Comparison of ENCODE assay signal across 24 cellular contexts in the genomic region with DNA sequence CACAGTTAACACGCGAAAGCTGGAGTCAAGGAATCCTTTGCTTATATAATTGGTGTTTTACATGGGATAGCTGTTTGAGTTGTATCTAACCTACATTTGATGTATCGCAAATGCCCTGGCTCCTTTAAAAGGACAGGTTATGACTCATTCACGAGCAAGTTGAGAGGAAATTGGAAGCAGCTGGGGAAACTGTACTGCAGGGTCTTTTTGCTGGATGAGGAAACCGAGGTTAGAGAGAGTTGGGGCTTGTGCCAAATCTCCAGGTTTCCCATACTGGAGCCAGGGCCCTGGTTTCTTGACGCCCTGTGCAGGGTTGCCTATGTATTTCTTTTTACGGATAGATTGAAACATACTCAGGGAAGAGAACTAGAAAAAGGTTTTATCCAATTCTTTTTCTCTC.
DNase-seq lines count a peak whose midpoint lies in the region; TF ChIP-seq lines count a peak whose summit lies in the region.
"Had no signal": no experiment of that assay in that cellular context is flagged by ENCODE, and none has a peak within 500 bp of the region (broad histone marks: within the 10 kb centered on the region; RNA-seq: fewer than 3 reads in every experiment).

No MANE protein-coding gene starts in this region.

- TF ChIP-seq CTCF in cardiac fibroblast (IDR thresholded peaks at IDR 0.05; ENCODE audit: low read depth, low read length): no peak

- peak; percentile 59 for DNase-seq in ELR (ENCODE audit: low read depth)
- peak; percentile 22 for DNase-seq in LHCN-M2 (ENCODE audit: low read depth)
- DNase-seq in cardiac fibroblast (ENCODE audit: low read depth in 2 of 2): peak; percentile 68 to 71
- DNase-seq in iris pigment epithelial cell (ENCODE audit: low read depth): peak; percentile 74
- DNase-seq in iPS-NIHi11 (ENCODE audit: low spot score): no peak
- no peak for DNase-seq in cortex of kidney (lab: John Stamatoyannopoulos, UW)
- DNase-seq in nucleus accumbens (lab: John Stamatoyannopoulos, UW): no peak
- no peak for DNase-seq in SHP77 treated with DMSO at 0.1 percent for 48 hours (lab: John Stamatoyannopoulos, UW)
- DNase-seq: activated CD4-positive, alpha-beta T cell treated with anti-CD3 and anti-CD28 coated beads, Interleukin-2, amount 50 U/mL, for 1 hour; activated CD8-positive, alpha-beta memory T cell treated with anti-CD3 and anti-CD28 coated beads, Interleukin-2, amount 50 U/mL, for 48 hours; activated effector memory CD4-positive, alpha-beta T cell treated with Interleukin-2 at 50 U/mL for 16 hours; adrenal gland; C1 segment of cervical spinal cord; caudate nucleus; effector CD4-positive, alpha-beta T cell; esophagus squamous epithelium; hippocampal formation; natural killer cell; NCI-H1105; NCI-H2081 treated with DMSO at 0.1 percent for 48 hours; posterior cingulate gyrus; stimulated activated CD4-positive, alpha-beta T cell treated with anti-CD3 and anti-CD28 coated beads, Interleukin-1b, Interleukin-23, amount 100 ng/mL, for 48 hours; stimulated activated naive CD4-positive, alpha-beta T cell treated with Interleukin-2 at 50 U/mL for 16 hours; tibial artery had no signal

- no peak overlapping the region for H3K4me3 ChIP-seq in cardiac fibroblast (replicated peaks in 1 of 2; ENCODE audit: low read depth in 2 of 2, low read length in 2 of 2)
- H3K4me3 ChIP-seq: adrenal gland, esophagus squamous epithelium, tibial artery had no signal

Comparison
In these comparisons a context has a peak if more than half of its experiments do, and no peak if none do; other contexts are left out.
1. DNase-seq: peak in ELR (single experiment), LHCN-M2 (single experiment), cardiac fibroblast (2 of 2) and iris pigment epithelial cell (single experiment); none in iPS-NIHi11 (single experiment), cortex of kidney (single experiment), nucleus accumbens (0 of 56) and SHP77 treated with DMSO at 0.1 percent for 48 hours (single experiment).